In the genomic region with DNA sequence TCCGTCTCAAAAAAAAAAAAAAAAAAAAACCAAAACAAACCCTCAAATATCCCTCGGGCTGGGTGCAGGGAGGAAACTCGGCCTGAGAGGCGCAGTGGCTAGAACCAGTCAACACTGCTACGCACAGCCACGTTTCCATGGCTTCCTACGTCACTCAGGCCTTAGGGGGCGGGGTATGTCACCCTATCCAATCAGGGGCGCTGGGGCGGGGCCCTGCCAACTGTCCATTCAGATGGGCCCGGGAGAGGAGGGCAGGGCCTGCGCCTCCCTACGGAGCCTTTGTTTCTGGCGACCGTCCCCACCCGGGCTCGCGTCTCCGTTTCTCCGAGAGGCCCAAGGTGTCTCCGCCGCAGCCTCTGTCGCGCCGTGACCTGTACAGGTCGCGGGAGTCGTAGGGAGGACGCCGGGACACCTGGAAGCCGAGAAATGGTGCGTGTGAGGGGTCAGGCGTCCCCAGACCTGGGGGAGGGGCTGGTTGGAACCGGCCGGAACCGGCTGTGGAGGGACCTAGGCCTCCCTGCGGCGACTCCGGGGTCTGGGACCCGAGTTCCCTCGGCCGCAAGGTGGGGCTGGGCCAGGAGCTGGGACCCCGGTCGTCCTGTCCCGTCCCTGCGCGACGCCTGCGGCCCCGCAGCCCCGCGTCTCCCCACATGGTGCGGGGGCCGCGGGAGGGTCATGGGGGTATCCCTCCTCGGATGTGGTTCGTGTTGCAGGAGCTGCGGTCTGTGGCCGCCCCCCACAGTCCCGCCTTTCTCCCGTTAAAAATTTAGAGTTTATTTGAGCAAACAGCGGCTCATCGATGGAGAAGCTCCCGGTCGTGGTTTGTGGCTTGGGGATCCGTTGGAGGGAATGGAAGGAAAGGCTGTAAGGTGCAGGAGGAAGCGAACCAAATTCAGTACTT, we compare ENCODE assay signal across 1 cellular context.
TF ChIP-seq lines count a peak whose summit lies in the region.

ZNF627 (plus strand) TSS at position 282 of the 901 bp plus-strand sequence; CDS start at position 427, 145 bp downstream.

TF ChIP-seq in HepG2, 621 proteins besides CTCF, POLR2A, EP300 and RAD21 (continued from another document and continues in another):
- TF ChIP-seq ZNF784 (CRISPR knock-in tag; IDR thresholded peaks at IDR 0.05; ENCODE audit: borderline replicate concordance) (peak; percentile 74; the same call in 1 of the 2 replicates), ZNF616 (CRISPR knock-in tag; IDR thresholded peaks at IDR 0.05; ENCODE audit: low read depth) (0 out of 2 replicates have a peak, but pooled peaks have one; percentile 41), SYNCRIP (IDR thresholded peaks at IDR 0.05; ENCODE audit: insufficient read depth, low read depth, low read length) (no peak), SMAD3 (CRISPR knock-in tag; IDR thresholded peaks at IDR 0.05) (no peak), ZNF598 (CRISPR knock-in tag; IDR thresholded peaks at IDR 0.05; ENCODE audit: borderline replicate concordance) (peak; percentile 94; the same call in 1 of the 2 replicates), AHR (CRISPR knock-in tag; IDR thresholded peaks at IDR 0.05) (peak; percentile 46; the same call in 1 of the 2 replicates), ZNF891 (CRISPR knock-in tag; IDR thresholded peaks at IDR 0.05) (peak; percentile 88), ZFP36 (IDR thresholded peaks at IDR 0.05; ENCODE audit: borderline replicate concordance, low read depth, low read length, partially characterized antibody) (no peak), ZBTB49 (CRISPR knock-in tag; IDR thresholded peaks at IDR 0.05; ENCODE audit: borderline replicate concordance) (no peak; the same call in 1 of the 2 replicates), MIER2 (CRISPR knock-in tag; IDR thresholded peaks at IDR 0.05) (no peak), KAT8 (CRISPR knock-in tag; IDR thresholded peaks at IDR 0.05) (peak; percentile 86), ZZZ3 (CRISPR knock-in tag; IDR thresholded peaks at IDR 0.05; ENCODE audit: borderline replicate concordance) (no peak), ZNF382 (CRISPR knock-in tag; IDR thresholded peaks at IDR 0.05; ENCODE audit: borderline replicate concordance) (no peak), HBP1 (CRISPR knock-in tag; IDR thresholded peaks at IDR 0.05; ENCODE audit: low read depth) (no peak; the same call in 1 of the 2 replicates), ETV5 (CRISPR knock-in tag; IDR thresholded peaks at IDR 0.05; ENCODE audit: borderline replicate concordance) (peak; percentile 19; the same call in 1 of the 2 replicates), ZNF724P (CRISPR knock-in tag; IDR thresholded peaks at IDR 0.05; ENCODE audit: borderline replicate concordance) (peak; percentile 78), SOX5 (CRISPR knock-in tag; IDR thresholded peaks at IDR 0.05; ENCODE audit: borderline replicate concordance) (no peak; the same call in 1 of the 2 replicates), ZNF552 (CRISPR knock-in tag; IDR thresholded peaks at IDR 0.05; ENCODE audit: borderline replicate concordance) (no peak; the same call in 1 of the 2 replicates), BRCA1 (CRISPR knock-in tag; IDR thresholded peaks at IDR 0.05) (0 out of 2 replicates have a peak, but pooled peaks have one; percentile 22), ZBTB39 (CRISPR knock-in tag; IDR thresholded peaks at IDR 0.05) (no peak), MBD4 (IDR thresholded peaks at IDR 0.05; ENCODE audit: borderline replicate concordance, low read length) (no peak), RNF219 (CRISPR knock-in tag; IDR thresholded peaks at IDR 0.05) (no peak), ZHX1 (CRISPR knock-in tag; IDR thresholded peaks at IDR 0.05; ENCODE audit: low read depth) (0 out of 2 replicates have a peak, but pooled peaks have one; percentile 48), ZNF558 (CRISPR knock-in tag; IDR thresholded peaks at IDR 0.05; ENCODE audit: borderline replicate concordance) (no peak; the same call in 1 of the 2 replicates), HHEX (CRISPR knock-in tag; IDR thresholded peaks at IDR 0.05) (no peak), ZNF337 (CRISPR knock-in tag; IDR thresholded peaks at IDR 0.05; ENCODE audit: borderline replicate concordance, low read depth) (no peak), ZKSCAN1 (IDR thresholded peaks at IDR 0.05; ENCODE audit: low read length) (no peak), NFRKB (IDR thresholded peaks at IDR 0.05) (no peak), MYNN (CRISPR knock-in tag; IDR thresholded peaks at IDR 0.05; ENCODE audit: low read depth) (0 out of 2 replicates have a peak, but pooled peaks have one; percentile 51), MTA1 (CRISPR knock-in tag; IDR thresholded peaks at IDR 0.05; ENCODE audit: borderline replicate concordance) (peak; percentile 73), HOXA5 (CRISPR knock-in tag; IDR thresholded peaks at IDR 0.05) (peak; percentile 66; the same call in 1 of the 2 replicates)
- TF ChIP-seq, protein P1, sequence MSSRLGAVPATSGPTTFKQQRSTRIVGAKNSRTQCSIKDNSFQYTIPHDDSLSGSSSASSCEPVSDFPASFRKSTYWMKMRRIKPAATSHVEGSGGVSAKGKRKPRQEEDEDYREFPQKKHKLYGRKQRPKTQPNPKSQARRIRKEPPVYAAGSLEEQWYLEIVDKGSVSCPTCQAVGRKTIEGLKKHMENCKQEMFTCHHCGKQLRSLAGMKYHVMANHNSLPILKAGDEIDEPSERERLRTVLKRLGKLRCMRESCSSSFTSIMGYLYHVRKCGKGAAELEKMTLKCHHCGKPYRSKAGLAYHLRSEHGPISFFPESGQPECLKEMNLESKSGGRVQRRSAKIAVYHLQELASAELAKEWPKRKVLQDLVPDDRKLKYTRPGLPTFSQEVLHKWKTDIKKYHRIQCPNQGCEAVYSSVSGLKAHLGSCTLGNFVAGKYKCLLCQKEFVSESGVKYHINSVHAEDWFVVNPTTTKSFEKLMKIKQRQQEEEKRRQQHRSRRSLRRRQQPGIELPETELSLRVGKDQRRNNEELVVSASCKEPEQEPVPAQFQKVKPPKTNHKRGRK (CRISPR knock-in tag; IDR thresholded peaks at IDR 0.05), result no peak
- TF ChIP-seq, protein P2, sequence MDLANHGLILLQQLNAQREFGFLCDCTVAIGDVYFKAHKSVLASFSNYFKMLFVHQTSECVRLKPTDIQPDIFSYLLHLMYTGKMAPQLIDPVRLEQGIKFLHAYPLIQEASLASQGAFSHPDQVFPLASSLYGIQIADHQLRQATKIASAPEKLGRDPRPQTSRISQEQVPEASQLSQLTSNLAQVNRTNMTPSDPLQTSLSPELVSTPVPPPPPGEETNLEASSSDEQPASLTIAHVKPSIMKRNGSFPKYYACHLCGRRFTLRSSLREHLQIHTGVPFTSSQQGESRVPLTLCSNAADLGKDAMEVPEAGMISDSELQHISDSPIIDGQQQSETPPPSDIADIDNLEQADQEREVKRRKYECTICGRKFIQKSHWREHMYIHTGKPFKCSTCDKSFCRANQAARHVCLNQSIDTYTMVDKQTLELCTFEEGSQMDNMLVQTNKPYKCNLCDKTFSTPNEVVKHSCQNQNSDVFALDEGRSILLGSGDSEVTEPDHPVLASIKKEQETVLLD (CRISPR knock-in tag; IDR thresholded peaks at IDR 0.05; ENCODE audit: low read depth), result 0 out of 2 replicates have a peak, but pooled peaks have one; percentile 30
- TF ChIP-seq, protein P3, sequence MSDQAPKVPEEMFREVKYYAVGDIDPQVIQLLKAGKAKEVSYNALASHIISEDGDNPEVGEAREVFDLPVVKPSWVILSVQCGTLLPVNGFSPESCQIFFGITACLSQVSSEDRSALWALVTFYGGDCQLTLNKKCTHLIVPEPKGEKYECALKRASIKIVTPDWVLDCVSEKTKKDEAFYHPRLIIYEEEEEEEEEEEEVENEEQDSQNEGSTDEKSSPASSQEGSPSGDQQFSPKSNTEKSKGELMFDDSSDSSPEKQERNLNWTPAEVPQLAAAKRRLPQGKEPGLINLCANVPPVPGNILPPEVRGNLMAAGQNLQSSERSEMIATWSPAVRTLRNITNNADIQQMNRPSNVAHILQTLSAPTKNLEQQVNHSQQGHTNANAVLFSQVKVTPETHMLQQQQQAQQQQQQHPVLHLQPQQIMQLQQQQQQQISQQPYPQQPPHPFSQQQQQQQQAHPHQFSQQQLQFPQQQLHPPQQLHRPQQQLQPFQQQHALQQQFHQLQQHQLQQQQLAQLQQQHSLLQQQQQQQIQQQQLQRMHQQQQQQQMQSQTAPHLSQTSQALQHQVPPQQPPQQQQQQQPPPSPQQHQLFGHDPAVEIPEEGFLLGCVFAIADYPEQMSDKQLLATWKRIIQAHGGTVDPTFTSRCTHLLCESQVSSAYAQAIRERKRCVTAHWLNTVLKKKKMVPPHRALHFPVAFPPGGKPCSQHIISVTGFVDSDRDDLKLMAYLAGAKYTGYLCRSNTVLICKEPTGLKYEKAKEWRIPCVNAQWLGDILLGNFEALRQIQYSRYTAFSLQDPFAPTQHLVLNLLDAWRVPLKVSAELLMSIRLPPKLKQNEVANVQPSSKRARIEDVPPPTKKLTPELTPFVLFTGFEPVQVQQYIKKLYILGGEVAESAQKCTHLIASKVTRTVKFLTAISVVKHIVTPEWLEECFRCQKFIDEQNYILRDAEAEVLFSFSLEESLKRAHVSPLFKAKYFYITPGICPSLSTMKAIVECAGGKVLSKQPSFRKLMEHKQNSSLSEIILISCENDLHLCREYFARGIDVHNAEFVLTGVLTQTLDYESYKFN (CRISPR knock-in tag; conservative IDR thresholded peaks at IDR 0.05), result peak; percentile 35
